In genomic region chr1:204647114-204647804, GRCh38 we compare ENCODE assay signal across 8 cellular contexts. TPM values are rescaled to one million over a fixed set of nuclear protein-coding genes. Genes with fewer than 3 reads are reported as not detected.
A peak's percentile ranks its signal among the peaks of the same experiment; 100 is the strongest.
DNase-seq lines count a peak whose midpoint lies in the region; ATAC-seq and TF ChIP-seq lines count a peak whose summit lies in the region.

No MANE protein-coding gene starts in this region.

- peak; percentile 57 for ATAC-seq in naive thymus-derived CD4-positive, alpha-beta T cell
- no peak for ATAC-seq in GM18517 (IDR thresholded peaks at IDR 0.05; ENCODE audit: unreplicated experiment)

- H3K27ac Mint-ChIP-seq in naive thymus-derived CD4-positive, alpha-beta T cell = no peak overlapping the region

- H3K4me3 Mint-ChIP-seq in naive thymus-derived CD4-positive, alpha-beta T cell = no peak overlapping the region

- H2AFZ ChIP-seq in ACC112 (ENCODE audit: low read length, unreplicated experiment) = no peak overlapping the region

- peaks cover 0 to 4% (median 0%) of the 10 kb centered on the region in 5 donors for H3K36me3 Mint-ChIP-seq in naive thymus-derived CD4-positive, alpha-beta T cell

- intact Hi-C loops in naive thymus-derived CD4-positive, alpha-beta T cell (cut with micrococcal nuclease) = no loop called here

- H3K27me3 ChIP-seq in ACC112 (ENCODE audit: insufficient read depth, low read length) = peaks cover 52% of the 10 kb centered on the region
- H3K27me3 ChIP-seq in naive thymus-derived CD4-positive, alpha-beta T cell (ENCODE audit: control insufficient read depth in 2 of 2, insufficient read depth in 2 of 2, low read length in 2 of 2) = no peaks in the 10 kb centered on the region

- H3K27ac ChIP-seq in ACC112 (ENCODE audit: low read depth, low read length) = peak overlapping the region; percentile 83
- no peak overlapping the region for H3K27ac ChIP-seq in naive thymus-derived CD4-positive, alpha-beta T cell (ENCODE audit: low read depth, low read length)

- peak overlapping the region; percentile 44; the same call in 1 of the 2 replicates for H3K4me3 ChIP-seq in ACC112 (ENCODE audit: low read depth, low read length)
- no peak overlapping the region for H3K4me3 ChIP-seq in cardiac fibroblast (replicated peaks in 1 of 2; ENCODE audit: low read depth in 2 of 2, low read length in 2 of 2)
- H3K4me3 ChIP-seq in naive thymus-derived CD4-positive, alpha-beta T cell (ENCODE audit: low read length) = no peak overlapping the region

- no peaks in the 10 kb centered on the region for H3K9me3 ChIP-seq in naive thymus-derived CD4-positive, alpha-beta T cell (ENCODE audit: control insufficient read depth in 2 of 3, low read length in 3 of 3)

- peaks cover 9% of the 10 kb centered on the region for H3K4me1 ChIP-seq in ACC112 (ENCODE audit: control insufficient read depth, insufficient read depth, low read length, unreplicated experiment)
- H3K4me1 ChIP-seq in naive thymus-derived CD4-positive, alpha-beta T cell (ENCODE audit: control insufficient read depth in 2 of 2, insufficient read depth in 2 of 2, low read length in 2 of 2) = no peaks in the 10 kb centered on the region

- no peaks in the 10 kb centered on the region for H3K36me3 ChIP-seq in ACC112 (ENCODE audit: insufficient read depth, low read length)
- H3K36me3 ChIP-seq in naive thymus-derived CD4-positive, alpha-beta T cell (ENCODE audit: control insufficient read depth in 2 of 3, insufficient read depth in 3 of 3, low read length in 3 of 3) = no peaks in the 10 kb centered on the region

- TF ChIP-seq CTCF in cardiac fibroblast (IDR thresholded peaks at IDR 0.05; ENCODE audit: low read depth, low read length) = no peak

- peak; percentile 66 for DNase-seq in GM03348 (ENCODE audit: low spot score)
- DNase-seq in NCI-H510A treated with DMSO at 0.1 percent for 48 hours (lab: John Stamatoyannopoulos, UW) = peak; percentile 24
- peak; percentile 72 to 83 for DNase-seq in cardiac fibroblast (ENCODE audit: low read depth in 2 of 2)
- DNase-seq in naive thymus-derived CD4-positive, alpha-beta T cell = peak in 1 of 9 donors; percentile 2
- no peak for DNase-seq in occipital lobe (lab: John Stamatoyannopoulos, UW)
- DNase-seq in GF-D8 (lab: John Stamatoyannopoulos, UW) = no peak

- peaks cover 0 to 5% (median 0%) of the 10 kb centered on the region in 7 donors for H3K4me1 Mint-ChIP-seq in naive thymus-derived CD4-positive, alpha-beta T cell

- H3K9me3 Mint-ChIP-seq in naive thymus-derived CD4-positive, alpha-beta T cell = peaks cover 0 to 3% (median 0%) of the 10 kb centered on the region in 11 donors

- POLR2A ChIA-PET in naive thymus-derived CD4-positive, alpha-beta T cell (lab: Charles Lee) = no interaction called here

- CTCF ChIA-PET in naive thymus-derived CD4-positive, alpha-beta T cell (lab: Charles Lee) = interaction anchor here (0.6 kb wide), 1 partner anchor 433 kb away, joined by 3 read pairs; no protein-coding TSS in a partner anchor

- no peaks in the 10 kb centered on the region for H3K79me2 ChIP-seq in ACC112 (ENCODE audit: control insufficient read depth, insufficient read depth, low read length, unreplicated experiment)

- peaks cover 0 to 42% (median 16%) of the 10 kb centered on the region in 5 donors for H3K27me3 Mint-ChIP-seq in naive thymus-derived CD4-positive, alpha-beta T cell

RNA-seq across cellular contexts. Expression of gene LRRN2, which starts 38.3 kb away (rescaled TPM):
- not detected for total RNA-seq in naive thymus-derived CD4-positive, alpha-beta T cell
- 1 to 10 TPM in 1 of 2 donors, not detected in 1; 1.3 TPM for polyA plus RNA-seq in naive thymus-derived CD4-positive, alpha-beta T cell
- total RNA-seq in occipital lobe = 12.8 TPM

Comparison
In these comparisons a context has a peak if more than half of its experiments do, and no peak if none do; other contexts are left out.
1. DNase-seq: peak in GM03348 (single experiment), NCI-H510A treated with DMSO at 0.1 percent for 48 hours (single experiment) and cardiac fibroblast (2 of 2); none in occipital lobe (single experiment) and GF-D8 (single experiment).
2. RNA of gene LRRN2, which starts 38.3 kb away (total RNA-seq): 12.8 TPM in occipital lobe (single experiment); not detected in naive thymus-derived CD4-positive, alpha-beta T cell; every median in the first group is over 10 times any median in the second.